In genomic region chr16:70440112-70440692, GRCh38 we compare ENCODE assay signal across 7 cellular contexts. TPM values are rescaled to one million over a fixed set of nuclear protein-coding genes. Genes with fewer than 3 reads are reported as not detected.
DNase-seq lines count a peak whose midpoint lies in the region; ATAC-seq, FAIRE-seq and TF ChIP-seq lines count a peak whose summit lies in the region.
"Not testable (repeated sequence)": the region's sequence is repeated elsewhere in the genome, so short reads cannot be mapped to it uniquely, and the experiment has no call there.

No MANE protein-coding gene starts in this region.

- not testable (repeated sequence) for H3K9me2 ChIP-seq in Loucy (replicated peaks; ENCODE audit: low read depth, low read length); SU-DHL-6 (replicated peaks; ENCODE audit: insufficient read depth, low read length)

- H4K20me1 ChIP-seq in DND-41 (ENCODE audit: insufficient read depth, low read length) (peaks cover 11% of the 10 kb centered on the region; the same call in 1 of the 2 replicates), Loucy (ENCODE audit: insufficient read depth, low read length, poor library complexity, severe bottlenecking) (peaks cover 15% of the 10 kb centered on the region)
- H4K20me1 ChIP-seq in SU-DHL-6 (ENCODE audit: low read depth, low read length); mammary epithelial cell (ENCODE audit: insufficient read depth, low read length); keratinocyte (ENCODE audit: control insufficient read depth, extremely low read depth, insufficient read depth, low read length): not testable (repeated sequence)

- dilution Hi-C loops in mammary epithelial cell (cut with HindIII; ENCODE audit: low sequenced_read_pairs); keratinocyte (cut with MboI; ENCODE audit: extremely low pct_ligation_motif_present, low sequenced_read_pairs): not testable (repeated sequence)

- H2AFZ ChIP-seq in DND-41 (ENCODE audit: low read depth, low read length), result peak overlapping the region; percentile 94
- H2AFZ ChIP-seq in Loucy (ENCODE audit: low read length); SU-DHL-6 (ENCODE audit: low read depth, low read length, severe bottlenecking); neuron (ENCODE audit: low read depth, low read length): not testable (repeated sequence)
- peak overlapping the region; percentile 99 for H2AFZ ChIP-seq in mammary epithelial cell (ENCODE audit: low read depth, low read length)
- peak overlapping the region; percentile 94 for H2AFZ ChIP-seq in keratinocyte (ENCODE audit: control insufficient read depth, low read length)

- not testable (repeated sequence) for DNase-seq in DND-41; activated T-cell treated with anti-CD3 and anti-CD28 coated beads, Interleukin-2, amount 50 U/mL, for 4 hours; mammary epithelial cell; keratinocyte (ENCODE audit: low read depth, low spot score)

- not testable (repeated sequence) for H3K27me3 ChIP-seq in DND-41 (ENCODE audit: insufficient read depth, low read length, poor library complexity); Loucy (ENCODE audit: insufficient read depth, low read length, poor library complexity, severe bottlenecking); SU-DHL-6 (ENCODE audit: low read length); mammary epithelial cell (ENCODE audit: insufficient read depth, low read length); keratinocyte (ENCODE audit: control insufficient read depth, extremely low read depth, insufficient read depth, low read length); neuron (ENCODE audit: insufficient read depth, low read length)

- ATAC-seq in DND-41 (ENCODE audit: insufficient read depth, low read depth); activated T-cell treated with anti-CD3 and anti-CD28 coated beads, Interleukin-2, amount 50 U/mL, for 4 hours: not testable (repeated sequence)

- H3K79me2 ChIP-seq in DND-41 (ENCODE audit: insufficient read depth, low read length), result peaks cover 28% of the 10 kb centered on the region
- peaks cover 31% of the 10 kb centered on the region for H3K79me2 ChIP-seq in Loucy (ENCODE audit: insufficient read depth, low read length)
- H3K79me2 ChIP-seq in SU-DHL-6 (ENCODE audit: insufficient read depth, low read length), result peaks cover 25% of the 10 kb centered on the region
- H3K79me2 ChIP-seq in mammary epithelial cell (ENCODE audit: insufficient read depth, low read length), result peaks cover 20% of the 10 kb centered on the region
- H3K79me2 ChIP-seq in keratinocyte (ENCODE audit: control insufficient read depth, insufficient read depth, low read length), result not testable (repeated sequence)

- H3K4me1 ChIP-seq in DND-41 (ENCODE audit: insufficient read depth, low read length) (peaks cover 30% of the 10 kb centered on the region), Loucy (ENCODE audit: insufficient read depth, low read length, poor library complexity, severe bottlenecking) (peaks cover 25% of the 10 kb centered on the region), mammary epithelial cell (ENCODE audit: insufficient read depth, low read length) (peaks cover 18% of the 10 kb centered on the region), keratinocyte (ENCODE audit: control insufficient read depth, extremely low read depth, insufficient read depth, low read length) (peaks cover 23% of the 10 kb centered on the region), neuron (ENCODE audit: insufficient read depth, low read length) (peaks cover 26% of the 10 kb centered on the region)

- H3K9ac ChIP-seq in DND-41 (ENCODE audit: low read depth, low read length) (peak overlapping the region; percentile 76), Loucy (ENCODE audit: low read depth, low read length, poor library complexity, severe bottlenecking) (peak overlapping the region; percentile 76), SU-DHL-6 (ENCODE audit: low read length) (peak overlapping the region; percentile 65; the same call in 1 of the 2 replicates)
- not testable (repeated sequence) for H3K9ac ChIP-seq in mammary epithelial cell (ENCODE audit: insufficient read depth, low read length); keratinocyte (ENCODE audit: control insufficient read depth, extremely low read depth, insufficient read depth, low read length)

- not testable (repeated sequence) for H3K9me3 ChIP-seq in DND-41 (ENCODE audit: insufficient read depth, low read length, severe bottlenecking); Loucy (ENCODE audit: insufficient read depth, low read depth, low read length); SU-DHL-6 (ENCODE audit: insufficient read depth, low read length); mammary epithelial cell (replicated peaks; ENCODE audit: insufficient read depth, low read length); keratinocyte (ENCODE audit: control insufficient read depth, low read depth, low read length); neuron (ENCODE audit: low read length)

- H3K9me3 Mint-ChIP-seq in activated T-cell treated with anti-CD3 and anti-CD28 coated beads, Interleukin-2, amount 50 U/mL, for 4 hours, result not testable (repeated sequence)

- not testable (repeated sequence) for H3K36me3 Mint-ChIP-seq in activated T-cell treated with anti-CD3 and anti-CD28 coated beads, Interleukin-2, amount 50 U/mL, for 4 hours (ENCODE audit: insufficient read depth)

- intact Hi-C loops in mammary epithelial cell (cut with micrococcal nuclease), result not testable (repeated sequence)

- not testable (repeated sequence) for H3K9me1 ChIP-seq in keratinocyte (ENCODE audit: control insufficient read depth, extremely low read depth, insufficient read depth, low read length)

- FAIRE-seq in keratinocyte (lab: Jason Lieb, UNC), result not testable (repeated sequence)

- H3K4me2 ChIP-seq in DND-41 (ENCODE audit: insufficient read depth, low read length) (peak overlapping the region; percentile 75), Loucy (ENCODE audit: low read depth, low read length, poor library complexity, severe bottlenecking) (peak overlapping the region; percentile 73), SU-DHL-6 (ENCODE audit: low read depth, low read length, poor library complexity, severe bottlenecking) (peak overlapping the region; percentile 67), keratinocyte (ENCODE audit: control insufficient read depth, extremely low read depth, insufficient read depth, low read depth, low read length) (peak overlapping the region; percentile 90)
- not testable (repeated sequence) for H3K4me2 ChIP-seq in mammary epithelial cell (ENCODE audit: insufficient read depth, low read depth, low read length)

- H3K4me3 Mint-ChIP-seq in activated T-cell treated with anti-CD3 and anti-CD28 coated beads, Interleukin-2, amount 50 U/mL, for 4 hours, result peak overlapping the region; percentile 85

- not testable (repeated sequence) for H3F3A ChIP-seq in Loucy (ENCODE audit: low read depth); SU-DHL-6 (ENCODE audit: insufficient read depth)

- CTCF ChIA-PET in mammary epithelial cell (lab: Charles Lee; ENCODE audit: low non-redundant PET), result not testable (repeated sequence)

- H3K4me1 Mint-ChIP-seq in activated T-cell treated with anti-CD3 and anti-CD28 coated beads, Interleukin-2, amount 50 U/mL, for 4 hours (ENCODE audit: low read depth), result peaks cover 25% of the 10 kb centered on the region

- peak overlapping the region; percentile 79; the same call in 1 of the 2 replicates for H3K27ac ChIP-seq in DND-41 (ENCODE audit: low read length)
- H3K27ac ChIP-seq in SU-DHL-6 (ENCODE audit: low read depth, low read length); mammary epithelial cell (ENCODE audit: insufficient read depth, low read depth, low read length); keratinocyte (ENCODE audit: control insufficient read depth, insufficient read depth, low read length): not testable (repeated sequence)

- H3K27me3 Mint-ChIP-seq in activated T-cell treated with anti-CD3 and anti-CD28 coated beads, Interleukin-2, amount 50 U/mL, for 4 hours (ENCODE audit: low read depth), result not testable (repeated sequence)

- BruUV-seq in mammary epithelial cell (replicated peaks; lab: Mats Ljungman, UMichigan), result not testable (repeated sequence)

- peak overlapping the region in 1 of 2 experiments; percentile 67; a peak in 3 of 4 replicates for H3K4me3 ChIP-seq in DND-41 (ENCODE audit: low read depth in 1 of 2, low read length in 2 of 2)
- peak overlapping the region; percentile 92 for H3K4me3 ChIP-seq in Loucy (ENCODE audit: low read length, poor library complexity, severe bottlenecking)
- H3K4me3 ChIP-seq in SU-DHL-6 (ENCODE audit: insufficient read depth, low read length, poor library complexity, severe bottlenecking); mammary epithelial cell (replicated peaks in 1 of 3; ENCODE audit: insufficient read depth in 1 of 3, low read depth in 2 of 3, low read length in 3 of 3); keratinocyte (ENCODE audit: control insufficient read depth in 2 of 3, extremely low read depth in 1 of 3, insufficient read depth in 2 of 3, low read depth in 1 of 3, low read length in 3 of 3): not testable (repeated sequence)
- H3K4me3 ChIP-seq in neuron (ENCODE audit: low read length), result peak overlapping the region; percentile 72

- not testable (repeated sequence) for TF ChIP-seq CTCF in DND-41 (IDR thresholded peaks at IDR 0.05; ENCODE audit: borderline replicate concordance, extremely low read depth, low read length, poor library complexity, severe bottlenecking); Loucy (conservative IDR thresholded peaks at IDR 0.05; ENCODE audit: low read length); SU-DHL-6 (IDR thresholded peaks at IDR 0.05; ENCODE audit: insufficient read depth, low read length, poor library complexity, severe bottlenecking); mammary epithelial cell (conservative IDR thresholded peaks at IDR 0.05 in 1 of 2, IDR thresholded peaks at IDR 0.05 in 1 of 2; ENCODE audit: extremely low read depth in 1 of 2, insufficient read depth in 1 of 2, low read depth in 1 of 2, low read length in 2 of 2); keratinocyte (optimal IDR thresholded peaks at IDR 0.05 in 1 of 3, IDR thresholded peaks at IDR 0.05 in 1 of 3, conservative IDR thresholded peaks at IDR 0.05 in 1 of 3; ENCODE audit: extremely low read depth in 1 of 3, insufficient read depth in 2 of 3, low read length in 3 of 3)

- WGBS in mammary epithelial cell (ENCODE audit: low coverage, missing lambda C conversion rate), result 91% methylated on average over 8 of the region's 10 CpGs

- not testable (repeated sequence) for H3K36me3 ChIP-seq in DND-41 (ENCODE audit: insufficient read depth, low read length); Loucy (ENCODE audit: insufficient read depth, low read length); SU-DHL-6 (ENCODE audit: low read length); mammary epithelial cell (ENCODE audit: insufficient read depth, low read length); keratinocyte (ENCODE audit: control insufficient read depth in 2 of 2, extremely low read depth in 1 of 2, insufficient read depth in 2 of 2, low read length in 2 of 2); neuron (ENCODE audit: insufficient read depth, low read length)

- in situ Hi-C loops in mammary epithelial cell (cut with MboI; ENCODE audit: low sequenced_read_pairs in 2 of 2), result not testable (repeated sequence)

RNA-seq across cellular contexts. Expression of gene ST3GAL2, which starts 1.3 kb away (rescaled TPM):
- 10 to 100 TPM; 15.0 to 18.1 (median 15.6) TPM for total RNA-seq in activated T-cell treated with anti-CD3 and anti-CD28 coated beads, Interleukin-2, amount 50 U/mL, for 4 hours
- 10 to 100 TPM; 14.0 to 14.5 TPM for total RNA-seq in mammary epithelial cell
- polyA plus RNA-seq in mammary epithelial cell (7.9 TPM), keratinocyte (4.0 to 6.0 TPM (median 4.1 TPM) in 3 replicates)
- polyA minus RNA-seq in mammary epithelial cell (48.9 TPM), keratinocyte (12.7 to 27.7 TPM (median 16.2 TPM) in 3 replicates)
- polyA plus RNA-seq in keratinocyte (2011; ENCODE audit: low read depth), result 0.35 TPM
- polyA plus RNA-seq in keratinocyte (2011; cell fraction: cytosol; rRNA removed), result 3.3 and 5.4 TPM in 2 replicates
- polyA plus RNA-seq in keratinocyte (2011; cell fraction: nucleus; rRNA removed), result 7.8 and 12.7 TPM in 2 replicates
- 1.7 and 9.0 TPM in 2 replicates for polyA plus RNA-seq in keratinocyte (2012; ENCODE audit: low replicate concordance)
- 15.5 TPM for polyA minus RNA-seq in keratinocyte (2011; cell fraction: cytosol; rRNA and poly(A)+ RNA removed)
- polyA minus RNA-seq in keratinocyte (2011; cell fraction: nucleus; rRNA and poly(A)+ RNA removed), result 15.7 and 17.3 TPM in 2 replicates

RNA-seq across cellular contexts. Expression of gene FCSK, which starts 14.2 kb away (rescaled TPM):
- 10 to 100 TPM; 17.7 to 20.5 (median 19.2) TPM for total RNA-seq in activated T-cell treated with anti-CD3 and anti-CD28 coated beads, Interleukin-2, amount 50 U/mL, for 4 hours
- total RNA-seq in mammary epithelial cell, result 10 to 100 TPM; 12.2 to 12.7 TPM
- polyA plus RNA-seq in mammary epithelial cell (8.0 TPM), keratinocyte (5.5 to 10.7 TPM (median 6.5 TPM) in 3 replicates)
- polyA minus RNA-seq in mammary epithelial cell (6.9 TPM), keratinocyte (9.2 to 21.3 TPM (median 14.8 TPM) in 3 replicates)
- polyA plus RNA-seq in keratinocyte (2011; ENCODE audit: low read depth), result 3.0 TPM
- 3.1 and 5.9 TPM in 2 replicates for polyA plus RNA-seq in keratinocyte (2011; cell fraction: cytosol; rRNA removed)
- 26.0 and 31.1 TPM in 2 replicates for polyA plus RNA-seq in keratinocyte (2011; cell fraction: nucleus; rRNA removed)
- 5.8 and 7.6 TPM in 2 replicates for polyA plus RNA-seq in keratinocyte (2012; ENCODE audit: low replicate concordance)
- polyA minus RNA-seq in keratinocyte (2011; cell fraction: cytosol; rRNA and poly(A)+ RNA removed), result 8.6 TPM
- 13.3 and 14.0 TPM in 2 replicates for polyA minus RNA-seq in keratinocyte (2011; cell fraction: nucleus; rRNA and poly(A)+ RNA removed)
